In the genomic region with DNA sequence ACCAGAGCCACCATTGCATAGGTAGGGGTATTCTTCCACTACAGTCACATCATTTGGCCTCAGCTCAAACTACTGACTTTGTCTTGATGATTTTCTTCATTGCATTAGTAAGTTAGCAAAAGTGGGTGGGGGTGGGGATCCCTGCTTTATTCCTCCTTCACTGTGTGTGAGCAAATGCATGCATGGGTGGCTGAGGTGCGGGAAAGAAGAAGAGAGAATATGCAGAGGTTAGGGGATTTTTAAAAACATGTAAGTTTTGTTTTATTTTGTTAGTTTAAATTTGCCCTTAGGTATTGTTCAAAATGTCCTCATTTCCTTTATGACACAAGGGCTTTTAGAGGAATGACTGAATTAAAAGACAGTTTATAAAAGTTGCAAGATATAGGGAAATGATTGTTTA, we compare ENCODE assay signal across 13 cellular contexts.
DNase-seq lines count a peak whose midpoint lies in the region; ATAC-seq lines count a peak whose summit lies in the region.
"Had no signal": no experiment of that assay in that cellular context is flagged by ENCODE, and none has a peak within 500 bp of the region (broad histone marks: within the 10 kb centered on the region; RNA-seq: fewer than 3 reads in every experiment).

No MANE protein-coding gene starts in this region.

- peak; percentile 30 for ATAC-seq in GM18499 (IDR thresholded peaks at IDR 0.05; ENCODE audit: insufficient read depth, unreplicated experiment)
- ATAC-seq in GM21360 (IDR thresholded peaks at IDR 0.05; ENCODE audit: unreplicated experiment), result peak; percentile 23
- peak; percentile 16 for ATAC-seq in HG02938 (IDR thresholded peaks at IDR 0.05; ENCODE audit: unreplicated experiment)
- ATAC-seq in HG03565 (IDR thresholded peaks at IDR 0.05; ENCODE audit: unreplicated experiment), result peak; percentile 14

- DNase-seq in activated naive CD4-positive, alpha-beta T cell treated with anti-CD3 and anti-CD28 coated beads, Interleukin-2, amount 50 U/mL, for 16 hours, result no peak
- DNase-seq in NOMO-1 treated with DMSO at 0.1 percent for 48 hours (lab: John Stamatoyannopoulos, UW; ENCODE audit: unreplicated experiment) (no peak), NCI-H774 (lab: John Stamatoyannopoulos, UW) (no peak), DMS53 (lab: John Stamatoyannopoulos, UW) (no peak)
- DNase-seq: ACHN; effector CD4-positive, alpha-beta T cell; EL; GM23248; NCI-H524 treated with DMSO at 0.1 percent for 48 hours had no signal
